16 cellular contexts compared by ENCODE assay signal in the genomic region with DNA sequence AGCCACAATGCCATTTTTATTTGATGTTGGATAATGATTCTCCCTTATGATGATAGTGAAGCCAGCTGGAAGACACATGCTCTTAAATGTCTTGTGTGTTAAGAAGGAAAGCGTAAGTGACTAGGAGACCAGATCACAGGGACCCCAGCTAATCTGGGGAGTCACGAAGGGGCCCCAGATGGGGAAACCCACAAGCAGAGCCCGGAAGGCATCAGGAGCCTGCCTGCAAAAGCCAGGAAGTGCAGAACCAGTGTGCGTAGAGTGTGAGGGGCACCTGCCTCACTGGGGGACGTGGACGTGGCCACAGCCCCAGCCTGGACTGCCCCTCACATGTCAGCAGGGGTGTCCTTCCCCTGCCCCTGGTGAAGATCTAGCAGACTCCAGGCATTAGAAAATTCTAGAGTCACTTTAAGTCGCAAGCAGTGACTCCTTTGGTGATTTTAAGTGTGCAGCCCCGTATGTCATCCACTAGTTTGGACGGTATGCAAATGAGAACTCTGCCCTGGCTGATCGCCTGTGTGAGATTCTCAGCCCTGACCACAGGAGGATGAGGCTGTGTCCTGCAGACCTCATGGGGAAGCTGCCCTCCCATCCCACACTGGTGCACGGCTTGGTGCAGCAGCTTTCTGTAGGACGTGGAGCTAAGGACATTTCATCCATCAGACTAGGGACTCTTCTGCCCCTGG.
"Had no signal": no experiment of that assay in that cellular context is flagged by ENCODE, and none has a peak within 500 bp of the region (broad histone marks: within the 10 kb centered on the region; RNA-seq: fewer than 3 reads in every experiment).

No MANE protein-coding gene starts in this region.

- H3K27ac Mint-ChIP-seq: activated CD4-positive, alpha-beta memory T cell treated with anti-CD3 and anti-CD28 coated beads for 36 hours; activated naive CD8-positive, alpha-beta T cell treated with anti-CD3 and anti-CD28 coated beads, Interleukin-2, amount 10 ng/mL, durations not matched to agents 7 days and 5 days; activated T-cell treated with anti-CD3 and anti-CD28 coated beads, Interleukin-2, amount 50 U/mL, for 72 hours; immature natural killer cell had no signal

- DNase-seq: activated CD4-positive, alpha-beta memory T cell treated with anti-CD3 and anti-CD28 coated beads for 36 hours; activated CD8-positive, alpha-beta memory T cell treated with anti-CD3 and anti-CD28 coated beads, Interleukin-2, amount 50 U/mL, for 4 hours; activated gamma-delta T cell treated with Interleukin-2 at 50 U/mL for 16 hours; activated naive CD8-positive, alpha-beta T cell treated with anti-CD3 and anti-CD28 coated beads, Interleukin-2, amount 10 ng/mL, durations not matched to agents 7 days and 5 days; anterior cingulate cortex; immature natural killer cell; left colon; mucosa of descending colon; naive thymus-derived CD8-positive, alpha-beta T cell; occipital lobe; stimulated activated CD4-positive, alpha-beta T cell treated with anti-CD3 and anti-CD28 coated beads, Interleukin-4, amount 100 ng/mL, for 1 hour; stimulated activated CD8-positive, alpha-beta memory T cell treated with anti-CD3 and anti-CD28 coated beads, Interleukin-4, amount 100 ng/mL, for 48 hours; T-helper 2 cell; tibial artery had no signal

- H3K4me3 Mint-ChIP-seq: activated CD4-positive, alpha-beta memory T cell treated with anti-CD3 and anti-CD28 coated beads for 36 hours; activated naive CD8-positive, alpha-beta T cell treated with anti-CD3 and anti-CD28 coated beads, Interleukin-2, amount 10 ng/mL, durations not matched to agents 7 days and 5 days had no signal

- H3K9me3 Mint-ChIP-seq: activated CD4-positive, alpha-beta memory T cell treated with anti-CD3 and anti-CD28 coated beads for 36 hours; activated naive CD8-positive, alpha-beta T cell treated with anti-CD3 and anti-CD28 coated beads, Interleukin-2, amount 10 ng/mL, durations not matched to agents 7 days and 5 days; activated T-cell treated with anti-CD3 and anti-CD28 coated beads, Interleukin-2, amount 50 U/mL, for 72 hours; immature natural killer cell had no signal

- ATAC-seq: esophagus mucosa; left colon; mucosa of descending colon; naive thymus-derived CD8-positive, alpha-beta T cell had no signal

- H3K36me3 Mint-ChIP-seq: activated CD4-positive, alpha-beta memory T cell treated with anti-CD3 and anti-CD28 coated beads for 36 hours; activated naive CD8-positive, alpha-beta T cell treated with anti-CD3 and anti-CD28 coated beads, Interleukin-2, amount 10 ng/mL, durations not matched to agents 7 days and 5 days; immature natural killer cell; naive thymus-derived CD8-positive, alpha-beta T cell had no signal
